ENCODE assay signal across 8 cellular contexts in the genomic region with DNA sequence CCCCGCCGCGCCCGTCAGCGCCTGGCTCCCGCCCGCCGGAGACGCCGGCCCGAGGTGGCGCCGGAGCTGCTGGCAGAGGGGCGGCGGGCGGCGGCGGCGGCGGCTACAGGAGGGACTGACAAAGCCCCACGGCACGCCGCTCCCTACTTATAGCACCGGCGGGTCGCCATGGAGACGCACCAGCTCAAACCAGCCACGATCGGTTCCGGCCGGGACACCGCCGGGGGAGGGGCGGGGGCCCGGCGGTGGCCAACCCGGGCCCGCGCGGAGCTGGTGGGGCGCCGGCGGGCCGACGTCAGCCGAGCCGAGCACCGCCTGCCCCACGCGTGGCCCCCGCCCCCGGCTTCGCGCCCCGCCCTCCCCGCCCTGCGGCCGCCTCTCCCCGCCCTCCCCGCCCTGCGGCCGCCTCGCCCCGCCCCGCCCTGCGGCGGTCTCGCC. TPM values are rescaled to one million over a fixed set of nuclear protein-coding genes. Genes with fewer than 3 reads are reported as not detected.
A peak's percentile ranks its signal among the peaks of the same experiment; 100 is the strongest.
DNase-seq lines count a peak whose midpoint lies in the region; ATAC-seq lines count a peak whose summit lies in the region.

A gene (minus strand): TSS at position 120 of the 438 bp plus-strand sequence. CDS start 3,295 bp downstream, outside the sequence.

- H3K27me3 Mint-ChIP-seq in CD8-positive, alpha-beta memory T cell: no peaks in the 10 kb centered on the region
- no peaks in the 10 kb centered on the region for H3K27me3 Mint-ChIP-seq in effector memory CD8-positive, alpha-beta T cell

- peak within 1 kb of the TSS; percentile 95 for H3K27ac ChIP-seq in CD8-positive, alpha-beta memory T cell (ENCODE audit: low read depth, low read length)
- H3K27ac ChIP-seq in mesodermal cell (ENCODE audit: low read depth, low read length, severe bottlenecking): peak within 1 kb of the TSS; percentile 90

- POLR2A ChIA-PET in CD8-positive, alpha-beta memory T cell (lab: Charles Lee): interaction anchor here (0.5 to 2.1 kb wide), 14 partner anchors 13 to 1766 kb away, joined by 3 to 13 read pairs (median 4); a partner anchor contains a TSS
- POLR2A ChIA-PET in activated CD8-positive, alpha-beta memory T cell treated with anti-CD3 and anti-CD28 coated beads for 36 hours (lab: Charles Lee): interaction anchor here (0.6 to 2.0 kb wide), 8 partner anchors 11 to 605 kb away, joined by 3 to 7 read pairs (median 3); a partner anchor contains a TSS

- peak; percentile 49 for ATAC-seq in GM21367 (IDR thresholded peaks at IDR 0.05; ENCODE audit: unreplicated experiment)
- ATAC-seq in effector memory CD8-positive, alpha-beta T cell (replicated peaks): peak; percentile 78

- H3K4me1 Mint-ChIP-seq in CD8-positive, alpha-beta memory T cell: peaks cover 29 to 45% (median 45%) of the 10 kb centered on the region in 3 donors
- peaks cover 13 to 17% of the 10 kb centered on the region in 2 donors for H3K4me1 Mint-ChIP-seq in effector memory CD8-positive, alpha-beta T cell (ENCODE audit: low read depth in 2 of 2)

- H3K9me3 Mint-ChIP-seq in CD8-positive, alpha-beta memory T cell: no peaks in the 10 kb centered on the region
- no peaks in the 10 kb centered on the region for H3K9me3 Mint-ChIP-seq in effector memory CD8-positive, alpha-beta T cell

- no peaks in the 10 kb centered on the region for H3K9me3 ChIP-seq in CD8-positive, alpha-beta memory T cell (ENCODE audit: low read length)
- H3K9me3 ChIP-seq in mesodermal cell (ENCODE audit: control insufficient read depth, low read length): no peaks in the 10 kb centered on the region

- H3K36me3 Mint-ChIP-seq in CD8-positive, alpha-beta memory T cell: peaks cover 5 to 27% (median 7%) of the 10 kb centered on the region in 3 donors
- H3K36me3 Mint-ChIP-seq in effector memory CD8-positive, alpha-beta T cell (ENCODE audit: insufficient read depth): peaks cover 52% of the 10 kb centered on the region

- peak; percentile 96 to 99 (median 98) for DNase-seq in CD8-positive, alpha-beta memory T cell
- DNase-seq in HT1080 (ENCODE audit: low read depth) (peak; percentile 92), NOMO-1 (lab: John Stamatoyannopoulos, UW; ENCODE audit: unreplicated experiment in 2 of 2) (peak; percentile 95 to 100)
- DNase-seq in effector memory CD8-positive, alpha-beta T cell: peak; percentile 97 to 98 (median 98)
- peak; percentile 97 to 98 for DNase-seq in stimulated activated CD8-positive, alpha-beta memory T cell treated with anti-CD3 and anti-CD28 coated beads, Interleukin-15, amount 100 ng/mL, for 4 hours (ENCODE audit: low read depth in 2 of 2)

- H3K27ac Mint-ChIP-seq in CD8-positive, alpha-beta memory T cell: peak within 1 kb of the TSS; percentile 78 to 95 (median 89)
- H3K27ac Mint-ChIP-seq in effector memory CD8-positive, alpha-beta T cell: peak within 1 kb of the TSS; percentile 89 to 93

- CTCF ChIA-PET in CD8-positive, alpha-beta memory T cell (lab: Charles Lee): interaction anchor here (0.7 to 6.0 kb wide), 12 partner anchors 14 to 376 kb away, joined by 3 to 50 read pairs (median 4); no protein-coding TSS in a partner anchor
- CTCF ChIA-PET in activated CD8-positive, alpha-beta memory T cell treated with anti-CD3 and anti-CD28 coated beads for 36 hours (lab: Charles Lee): interaction anchor here (0.6 to 1.7 kb wide), 4 partner anchors 11 to 40 kb away, joined by 3 to 5 read pairs (median 3); no protein-coding TSS in a partner anchor

- H3K4me3 Mint-ChIP-seq in CD8-positive, alpha-beta memory T cell: peak within 1 kb of the TSS; percentile 78 to 92 (median 85)
- H3K4me3 Mint-ChIP-seq in effector memory CD8-positive, alpha-beta T cell: peak within 1 kb of the TSS; percentile 80 to 88

- H3K4me3 ChIP-seq in CD8-positive, alpha-beta memory T cell (ENCODE audit: low read length): peak within 1 kb of the TSS; percentile 81
- H3K4me3 ChIP-seq in mesodermal cell (ENCODE audit: extremely low read depth, insufficient read depth, low read length, poor library complexity, severe bottlenecking): peak within 1 kb of the TSS; percentile 61

- peaks cover 35% of the 10 kb centered on the region for H3K4me1 ChIP-seq in CD8-positive, alpha-beta memory T cell (ENCODE audit: insufficient read depth, low read length)
- peaks cover 10% of the 10 kb centered on the region for H3K4me1 ChIP-seq in mesodermal cell (ENCODE audit: control insufficient read depth, insufficient read depth, low read length, poor library complexity, severe bottlenecking)

- 0% methylated on average over 8 to 48 of the region's 68 CpGs for WGBS in mesodermal cell (ENCODE audit: insufficient coverage in 2 of 2), 2 experiments

- H3K27me3 ChIP-seq in CD8-positive, alpha-beta memory T cell (ENCODE audit: insufficient read depth, low read length, poor library complexity, severe bottlenecking): no peaks in the 10 kb centered on the region

- H3K36me3 ChIP-seq in CD8-positive, alpha-beta memory T cell (ENCODE audit: insufficient read depth, low read length): peaks cover 16% of the 10 kb centered on the region
- peaks cover 26% of the 10 kb centered on the region for H3K36me3 ChIP-seq in mesodermal cell (ENCODE audit: control insufficient read depth, insufficient read depth, low read length)

RNA-seq across cellular contexts. Expression of the gene that starts here (rescaled TPM):
- total RNA-seq in CD8-positive, alpha-beta memory T cell: 100 to 1,000 TPM; 565 to 566 TPM
- polyA plus RNA-seq in CD8-positive, alpha-beta memory T cell: 57.1 TPM
- total RNA-seq in HT1080 (2014; rRNA removed; shearing (Covaris generic)): 582 and 583 TPM in 2 replicates
- polyA plus RNA-seq in HT1080 (2015; cell fraction: cytosol; rRNA removed): 314 and 342 TPM in 2 replicates
- 137 and 186 TPM in 2 replicates for polyA plus RNA-seq in HT1080 (2015; cell fraction: nucleus; rRNA removed)
- total RNA-seq in activated CD8-positive, alpha-beta memory T cell treated with anti-CD3 and anti-CD28 coated beads for 36 hours: 100 to 1,000 TPM; 477 to 483 TPM
- 101 TPM for polyA plus RNA-seq in mesodermal cell (2013, experiment 1 of 2)
- polyA plus RNA-seq in mesodermal cell (2013, experiment 2 of 2): 104 TPM

Comparison
In these comparisons a context has a peak if more than half of its experiments do, and no peak if none do; other contexts are left out.
1. Peak in every context shown above with its lines: DNase-seq, ATAC-seq, H3K4me3 ChIP-seq and H3K27ac ChIP-seq.